Comparison of ENCODE assay signal across 28 cellular contexts in genomic region chr11:126246636-126247035, GRCh38. TPM values are rescaled to one million over a fixed set of nuclear protein-coding genes. Genes with fewer than 3 reads are reported as not detected.
DNase-seq lines count a peak whose midpoint lies in the region; ATAC-seq and TF ChIP-seq lines count a peak whose summit lies in the region.
"Had no signal": no experiment of that assay in that cellular context is flagged by ENCODE, and none has a peak within 500 bp of the region (broad histone marks: within the 10 kb centered on the region; RNA-seq: fewer than 3 reads in every experiment).

No MANE protein-coding gene starts in this region.

- no peaks in the 10 kb centered on the region for H3K4me1 ChIP-seq in A673 (ENCODE audit: insufficient read depth, low read length, poor library complexity, severe bottlenecking)
- H3K4me1 ChIP-seq: body of pancreas, psoas muscle, vagina had no signal

- no peaks in the 10 kb centered on the region for H3K9me3 Mint-ChIP-seq in activated T-helper 1 cell treated with anti-CD3 and anti-CD28 coated beads, Interleukin-12 subunit alpha, Interleukin-12 subunit beta, Interleukin-2, Interleukin-4 antibody, amounts not matched to agents 30 ng/mL and 10 ng/mL and 1 ng/mL, durations not matched to agents 14 hours and 24 hours and 36 hours
- H3K9me3 Mint-ChIP-seq: activated naive CD8-positive, alpha-beta T cell treated with anti-CD3 and anti-CD28 coated beads, Interleukin-2, amount 10 ng/mL, durations not matched to agents 7 days and 5 days; immature natural killer cell; stimulated activated naive CD8-positive, alpha-beta T cell treated with anti-CD3 and anti-CD28 coated beads, Interleukin-15, Interleukin-2, amounts not matched to agents 100 ng/mL and 50 ng/mL, for 24 hours; T-helper 1 cell treated with Interleukin-12 subunit alpha and Interleukin-12 subunit beta and Interleukin-4 antibody, amounts not matched to agents 30 μg/mL and 1 μg/mL, for 36 hours had no signal

- H3K4me3 Mint-ChIP-seq in activated T-helper 1 cell treated with anti-CD3 and anti-CD28 coated beads, Interleukin-12 subunit alpha, Interleukin-12 subunit beta, Interleukin-2, Interleukin-4 antibody, amounts not matched to agents 30 ng/mL and 10 ng/mL and 1 ng/mL, durations not matched to agents 14 hours and 24 hours and 36 hours, result no peak overlapping the region
- H3K4me3 Mint-ChIP-seq: activated naive CD8-positive, alpha-beta T cell treated with anti-CD3 and anti-CD28 coated beads, Interleukin-2, amount 10 ng/mL, durations not matched to agents 7 days and 5 days; immature natural killer cell; stimulated activated naive CD8-positive, alpha-beta T cell treated with anti-CD3 and anti-CD28 coated beads, Interleukin-15, Interleukin-2, amounts not matched to agents 100 ng/mL and 50 ng/mL, for 24 hours; T-helper 1 cell treated with Interleukin-12 subunit alpha and Interleukin-12 subunit beta and Interleukin-4 antibody, amounts not matched to agents 30 μg/mL and 1 μg/mL, for 36 hours had no signal

- no peak overlapping the region for H3K27ac Mint-ChIP-seq in activated T-helper 1 cell treated with anti-CD3 and anti-CD28 coated beads, Interleukin-12 subunit alpha, Interleukin-12 subunit beta, Interleukin-2, Interleukin-4 antibody, amounts not matched to agents 30 ng/mL and 10 ng/mL and 1 ng/mL, durations not matched to agents 14 hours and 24 hours and 36 hours
- H3K27ac Mint-ChIP-seq: activated naive CD8-positive, alpha-beta T cell treated with anti-CD3 and anti-CD28 coated beads, Interleukin-2, amount 10 ng/mL, durations not matched to agents 7 days and 5 days; immature natural killer cell; stimulated activated naive CD8-positive, alpha-beta T cell treated with anti-CD3 and anti-CD28 coated beads, Interleukin-15, Interleukin-2, amounts not matched to agents 100 ng/mL and 50 ng/mL, for 24 hours; T-helper 1 cell treated with Interleukin-12 subunit alpha and Interleukin-12 subunit beta and Interleukin-4 antibody, amounts not matched to agents 30 μg/mL and 1 μg/mL, for 36 hours had no signal

- ATAC-seq in HG02571 (IDR thresholded peaks at IDR 0.05; ENCODE audit: unreplicated experiment) (no peak), left ventricle myocardium superior (no peak)
- ATAC-seq: body of pancreas, esophagus mucosa, psoas muscle had no signal

- POLR2A ChIA-PET in A673 (lab: Charles Lee; ENCODE audit: low non-redundant PET), result no interaction called here

- intact Hi-C loops in A673 (cut with micrococcal nuclease; ENCODE audit: unreplicated experiment), result no loop called here
- intact Hi-C loops in activated T-helper 1 cell treated with anti-CD3 and anti-CD28 coated beads, Interleukin-12 subunit alpha, Interleukin-12 subunit beta, Interleukin-2, Interleukin-4 antibody, amounts not matched to agents 30 ng/mL and 10 ng/mL and 1 ng/mL, durations not matched to agents 14 hours and 24 hours and 36 hours (cut with micrococcal nuclease), result no loop called here
- intact Hi-C loops in left ventricle myocardium superior (cut with micrococcal nuclease), result no loop called here

- H3K27me3 ChIP-seq in A673 (replicated peaks; ENCODE audit: insufficient read depth, low read depth, low read length, poor library complexity), result no peaks in the 10 kb centered on the region
- H3K27me3 ChIP-seq: body of pancreas, neutrophil, vagina had no signal

- DNase-seq in A673 (ENCODE audit: low spot score), result peak; percentile 49
- peak; percentile 70 for DNase-seq in GM03348 (ENCODE audit: low spot score)
- peak; percentile 47 for DNase-seq in choroid plexus epithelial cell (ENCODE audit: low read depth)
- peak; percentile 36 to 78 for DNase-seq in lung microvascular endothelial cell (ENCODE audit: low read depth in 2 of 2)
- DNase-seq in activated T-helper 1 cell treated with anti-CD3 and anti-CD28 coated beads, Interleukin-12 subunit alpha, Interleukin-12 subunit beta, Interleukin-2, Interleukin-4 antibody, amounts not matched to agents 30 ng/mL and 10 ng/mL and 1 ng/mL, durations not matched to agents 14 hours and 24 hours and 36 hours (ENCODE audit: low spot score), result no peak
- DNase-seq in DMS79 treated with DMSO at 0.1 percent for 48 hours (lab: John Stamatoyannopoulos, UW), result no peak
- DNase-seq in left ventricle myocardium superior, result no peak
- DNase-seq: activated CD4-positive, alpha-beta T cell treated with anti-CD3 and anti-CD28 coated beads for 1 hour; activated effector memory CD4-positive, alpha-beta T cell treated with anti-CD3 and anti-CD28 coated beads, Interleukin-2, amount 50 U/mL, for 16 hours; activated naive CD8-positive, alpha-beta T cell treated with anti-CD3 and anti-CD28 coated beads, Interleukin-2, amount 10 ng/mL, durations not matched to agents 7 days and 5 days; activated T-cell treated with anti-CD3 and anti-CD28 coated beads for 4 hours; body of pancreas; Calu3; effector memory CD4-positive, alpha-beta T cell; hypothalamus; immature natural killer cell; mesendoderm; NCI-H146; NCI-H510A treated with DMSO at 0.1 percent for 48 hours; psoas muscle; SK-N-SH had no signal

- TF ChIP-seq CTCF in A673 (conservative IDR thresholded peaks at IDR 0.05; ENCODE audit: low read depth, low read length), result no peak
- no peak for TF ChIP-seq CTCF in choroid plexus epithelial cell (conservative IDR thresholded peaks at IDR 0.05; ENCODE audit: low read depth, low read length)

- H3K36me3 Mint-ChIP-seq in activated T-helper 1 cell treated with anti-CD3 and anti-CD28 coated beads, Interleukin-12 subunit alpha, Interleukin-12 subunit beta, Interleukin-2, Interleukin-4 antibody, amounts not matched to agents 30 ng/mL and 10 ng/mL and 1 ng/mL, durations not matched to agents 14 hours and 24 hours and 36 hours (ENCODE audit: low read depth), result peaks cover 8% of the 10 kb centered on the region

- peaks cover 26% of the 10 kb centered on the region for H3K36me3 ChIP-seq in A673 (ENCODE audit: insufficient read depth, low read length, poor library complexity, severe bottlenecking)

- H3K9me3 ChIP-seq in A673 (ENCODE audit: low read depth, low read length, poor library complexity, severe bottlenecking), result no peaks in the 10 kb centered on the region
- H3K9me3 ChIP-seq: body of pancreas, neutrophil, psoas muscle, SK-N-SH, vagina had no signal

- CTCF ChIA-PET in A673 (lab: Charles Lee), result interaction anchor here (0.7 kb wide), 1 partner anchor 241 kb away, joined by 3 read pairs; no protein-coding TSS in a partner anchor

- H3K27me3 Mint-ChIP-seq in activated T-helper 1 cell treated with anti-CD3 and anti-CD28 coated beads, Interleukin-12 subunit alpha, Interleukin-12 subunit beta, Interleukin-2, Interleukin-4 antibody, amounts not matched to agents 30 ng/mL and 10 ng/mL and 1 ng/mL, durations not matched to agents 14 hours and 24 hours and 36 hours (ENCODE audit: insufficient read depth), result no peaks in the 10 kb centered on the region
- H3K27me3 Mint-ChIP-seq: activated naive CD8-positive, alpha-beta T cell treated with anti-CD3 and anti-CD28 coated beads, Interleukin-2, amount 10 ng/mL, durations not matched to agents 7 days and 5 days; stimulated activated naive CD8-positive, alpha-beta T cell treated with anti-CD3 and anti-CD28 coated beads, Interleukin-15, Interleukin-2, amounts not matched to agents 100 ng/mL and 50 ng/mL, for 24 hours had no signal

- H3K4me1 Mint-ChIP-seq in activated T-helper 1 cell treated with anti-CD3 and anti-CD28 coated beads, Interleukin-12 subunit alpha, Interleukin-12 subunit beta, Interleukin-2, Interleukin-4 antibody, amounts not matched to agents 30 ng/mL and 10 ng/mL and 1 ng/mL, durations not matched to agents 14 hours and 24 hours and 36 hours (ENCODE audit: low read depth), result no peaks in the 10 kb centered on the region
- H3K4me1 Mint-ChIP-seq: activated naive CD8-positive, alpha-beta T cell treated with anti-CD3 and anti-CD28 coated beads, Interleukin-2, amount 10 ng/mL, durations not matched to agents 7 days and 5 days; immature natural killer cell had no signal

- BruUV-seq in A673 (replicated peaks; lab: Mats Ljungman, UMichigan), result no TSS peak

- H3K4me3 ChIP-seq in A673 (ENCODE audit: low read depth, low read length, poor library complexity, severe bottlenecking) (no peak overlapping the region), choroid plexus epithelial cell (ENCODE audit: low read depth, low read length) (no peak overlapping the region)
- H3K4me3 ChIP-seq: body of pancreas, psoas muscle, vagina had no signal

- peak overlapping the region; percentile 35 for H3K27ac ChIP-seq in A673 (ENCODE audit: low read depth, low read length, poor library complexity, severe bottlenecking)
- H3K27ac ChIP-seq: body of pancreas, C4-2B, neutrophil, psoas muscle, vagina had no signal

RNA-seq across cellular contexts. Expression of gene SRPRA, which starts 22.1 kb away (rescaled TPM):
- total RNA-seq in A673 (2021) (123 and 136 TPM in 2 replicates), lung microvascular endothelial cell (29.9 and 39.5 TPM in 2 replicates), left ventricle myocardium superior (68.6 TPM)
- 194 and 195 TPM in 2 replicates for total RNA-seq in activated T-helper 1 cell treated with anti-CD3 and anti-CD28 coated beads, Interleukin-12 subunit alpha, Interleukin-12 subunit beta, Interleukin-2, Interleukin-4 antibody, amounts not matched to agents 30 ng/mL and 10 ng/mL and 1 ng/mL, durations not matched to agents 14 hours and 24 hours and 36 hours

RNA-seq across cellular contexts. Expression of gene FOXRED1, which starts 22.3 kb away (rescaled TPM):
- 72.6 and 76.1 TPM in 2 replicates for total RNA-seq in A673 (2021)
- 6.2 and 8.1 TPM in 2 replicates for total RNA-seq in lung microvascular endothelial cell
- total RNA-seq in activated T-helper 1 cell treated with anti-CD3 and anti-CD28 coated beads, Interleukin-12 subunit alpha, Interleukin-12 subunit beta, Interleukin-2, Interleukin-4 antibody, amounts not matched to agents 30 ng/mL and 10 ng/mL and 1 ng/mL, durations not matched to agents 14 hours and 24 hours and 36 hours, result 52.9 and 56.5 TPM in 2 replicates
- 29.1 TPM for total RNA-seq in left ventricle myocardium superior

RNA-seq across cellular contexts. Expression of gene FAM118B, which starts 35.1 kb away (rescaled TPM):
- 34.8 and 40.3 TPM in 2 replicates for total RNA-seq in A673 (2021)
- total RNA-seq in lung microvascular endothelial cell, result 19.4 and 25.6 TPM in 2 replicates
- 13.2 and 16.4 TPM in 2 replicates for total RNA-seq in activated T-helper 1 cell treated with anti-CD3 and anti-CD28 coated beads, Interleukin-12 subunit alpha, Interleukin-12 subunit beta, Interleukin-2, Interleukin-4 antibody, amounts not matched to agents 30 ng/mL and 10 ng/mL and 1 ng/mL, durations not matched to agents 14 hours and 24 hours and 36 hours
- total RNA-seq in left ventricle myocardium superior, result 25.1 TPM

RNA-seq across cellular contexts. Expression of gene RPUSD4, which starts 35.2 kb away (rescaled TPM):
- total RNA-seq in A673 (2021) (45.3 and 53.9 TPM in 2 replicates), lung microvascular endothelial cell (22.0 and 26.2 TPM in 2 replicates), left ventricle myocardium superior (40.0 TPM)
- total RNA-seq in activated T-helper 1 cell treated with anti-CD3 and anti-CD28 coated beads, Interleukin-12 subunit alpha, Interleukin-12 subunit beta, Interleukin-2, Interleukin-4 antibody, amounts not matched to agents 30 ng/mL and 10 ng/mL and 1 ng/mL, durations not matched to agents 14 hours and 24 hours and 36 hours, result 49.2 and 49.8 TPM in 2 replicates

RNA-seq across cellular contexts. Expression of gene TIRAP, which starts 36.3 kb away (rescaled TPM):
- total RNA-seq in A673 (2021) (11.3 and 14.5 TPM in 2 replicates), lung microvascular endothelial cell (2.6 and 4.2 TPM in 2 replicates), left ventricle myocardium superior (7.8 TPM)
- total RNA-seq in activated T-helper 1 cell treated with anti-CD3 and anti-CD28 coated beads, Interleukin-12 subunit alpha, Interleukin-12 subunit beta, Interleukin-2, Interleukin-4 antibody, amounts not matched to agents 30 ng/mL and 10 ng/mL and 1 ng/mL, durations not matched to agents 14 hours and 24 hours and 36 hours, result 13.0 and 15.0 TPM in 2 replicates

Comparison
In these comparisons a context has a peak if more than half of its experiments do, and no peak if none do; other contexts are left out.
1. DNase-seq: peak in A673 (single experiment), GM03348 (single experiment), choroid plexus epithelial cell (single experiment) and lung microvascular endothelial cell (2 of 2); none in activated T-helper 1 cell treated with anti-CD3 and anti-CD28 coated beads, Interleukin-12 subunit alpha, Interleukin-12 subunit beta, Interleukin-2, Interleukin-4 antibody, amounts not matched to agents 30 ng/mL and 10 ng/mL and 1 ng/mL, durations not matched to agents 14 hours and 24 hours and 36 hours (single experiment), DMS79 treated with DMSO at 0.1 percent for 48 hours (single experiment) and left ventricle myocardium superior (single experiment).